8 cellular contexts compared by ENCODE assay signal in the genomic region with DNA sequence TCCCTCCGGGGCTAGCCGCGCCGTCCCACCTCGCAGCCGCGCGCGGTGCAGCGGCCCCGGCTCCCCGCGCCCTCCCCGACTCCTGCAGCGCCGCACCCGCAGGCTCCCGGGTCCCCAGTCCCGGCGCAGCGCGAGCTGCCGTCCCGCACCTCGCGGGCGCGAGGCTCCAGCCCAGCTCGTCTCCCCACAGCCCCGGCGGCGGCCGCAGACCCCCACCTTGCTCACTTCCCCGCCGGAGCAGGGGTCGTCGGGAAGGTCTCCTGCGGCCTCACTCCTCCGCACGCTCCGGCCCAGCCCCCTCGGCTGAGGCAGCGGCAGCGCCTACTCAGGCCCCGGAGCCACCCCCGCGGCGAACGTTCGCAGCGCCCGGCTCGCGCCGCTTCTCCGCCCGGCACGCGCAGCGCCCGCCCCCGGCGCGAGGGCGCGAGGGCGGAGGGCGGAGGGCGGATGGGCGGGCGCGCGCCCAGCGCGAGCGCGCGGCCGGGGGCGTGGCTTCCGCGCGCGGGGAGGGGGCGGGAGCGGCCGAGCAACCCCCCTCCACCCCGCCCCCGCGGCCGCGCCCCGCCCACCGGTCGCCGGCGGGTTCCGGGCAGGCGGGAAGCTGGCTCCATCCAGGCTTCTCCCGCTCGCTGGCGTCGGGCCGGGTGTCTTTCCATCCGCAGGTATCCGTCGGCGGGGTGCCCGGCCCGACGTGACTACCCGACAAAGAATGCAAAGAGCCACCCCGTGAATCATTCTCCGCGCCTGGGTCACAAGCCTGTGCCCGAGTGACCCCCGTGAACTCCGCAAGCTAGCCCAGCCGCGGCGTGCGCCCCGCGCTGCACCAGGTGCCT. TPM values are rescaled to one million over a fixed set of nuclear protein-coding genes. Genes with fewer than 3 reads are reported as not detected.
DNase-seq lines count a peak whose midpoint lies in the region; ATAC-seq and FAIRE-seq lines count a peak whose summit lies in the region.

A gene (minus strand): TSS at position 408 of the 833 bp plus-strand sequence. CDS start 20,917 bp downstream, outside the sequence.

- peaks cover 28% of the 10 kb centered on the region for H3K27me3 ChIP-seq in HUES6 (ENCODE audit: control insufficient read depth, insufficient read depth, low read length)
- peaks cover 0 to 9% (median 5%) of the 10 kb centered on the region in 3 experiments for H3K27me3 ChIP-seq in neuronal stem cell (ENCODE audit: control insufficient read depth in 3 of 3, insufficient read depth in 3 of 3, low read depth in 1 of 3, low read length in 3 of 3)
- no peaks in the 10 kb centered on the region for H3K27me3 ChIP-seq in subcutaneous abdominal adipose tissue (ENCODE audit: control insufficient read depth in 5 of 5, insufficient read depth in 4 of 5, low read length in 5 of 5)

- peak within 1 kb of the TSS; percentile 69 for H2BK12ac ChIP-seq in neuronal stem cell (ENCODE audit: low read length)

- H3K18ac ChIP-seq in neuronal stem cell (ENCODE audit: low read length), result peak within 1 kb of the TSS; percentile 98

- DNase-seq in DMS114 treated with DMSO at 0.1 percent for 48 hours (lab: John Stamatoyannopoulos, UW; ENCODE audit: unreplicated experiment), result peak; percentile 16
- peak; percentile 24 for DNase-seq in SHP77 treated with DMSO at 0.1 percent for 48 hours (lab: John Stamatoyannopoulos, UW)
- DNase-seq in activated gamma-delta T cell (lab: John Stamatoyannopoulos, UW), result peak; percentile 73
- peak; percentile 91 to 92 for DNase-seq in frontal cortex (ENCODE audit: low spot score in 2 of 2)
- peak; percentile 84 for DNase-seq in neuronal stem cell (ENCODE audit: low spot score)

- H3K27ac ChIP-seq in HUES6 (ENCODE audit: low read depth, low read length) (no peak within 1 kb of the TSS), neuronal stem cell (replicated peaks; ENCODE audit: low read length) (peak within 1 kb of the TSS; percentile 82), subcutaneous abdominal adipose tissue (ENCODE audit: low read depth, low read length) (peak within 1 kb of the TSS; percentile 71)

- no CpG with 5 or more reads among the region's 124 CpGs for WGBS in neuronal stem cell (ENCODE audit: extremely low coverage in 2 of 2, insufficient read length in 2 of 2, insufficient replicate concordance in 1 of 2), 2 donors

- H3K4me3 ChIP-seq in HUES6 (ENCODE audit: low read depth, low read length), result peak within 1 kb of the TSS; percentile 77
- peak within 1 kb of the TSS; percentile 63 to 92 for H3K4me3 ChIP-seq in neuronal stem cell (ENCODE audit: low read length in 2 of 2)
- peak within 1 kb of the TSS; percentile 71 to 87 (median 83) for H3K4me3 ChIP-seq in subcutaneous abdominal adipose tissue (ENCODE audit: low read depth in 1 of 5, low read length in 5 of 5)

- no peak within 1 kb of the TSS for H4K8ac ChIP-seq in neuronal stem cell (ENCODE audit: low read depth, low read length)

- peak; percentile 71 for ATAC-seq in GM21423 (IDR thresholded peaks at IDR 0.05; ENCODE audit: unreplicated experiment)

- H3K4me1 ChIP-seq in HUES6 (ENCODE audit: control insufficient read depth, insufficient read depth, low read length) (peaks cover 14% of the 10 kb centered on the region), neuronal stem cell (ENCODE audit: control insufficient read depth in 2 of 2, insufficient read depth in 1 of 2, low read depth in 1 of 2, low read length in 2 of 2) (peaks cover 0 to 4% of the 10 kb centered on the region in 2 donors), subcutaneous abdominal adipose tissue (ENCODE audit: control insufficient read depth in 5 of 5, insufficient read depth in 5 of 5, low read length in 5 of 5) (peaks cover 1 to 21% (median 13%) of the 10 kb centered on the region in 5 donors)

- peak within 1 kb of the TSS; percentile 76 for H2BK120ac ChIP-seq in neuronal stem cell (ENCODE audit: low read depth, low read length)

- H3K4me2 ChIP-seq in neuronal stem cell (ENCODE audit: insufficient read depth, low read length, poor library complexity, severe bottlenecking), result peak within 1 kb of the TSS; percentile 94

- peak within 1 kb of the TSS; percentile 65 for H2AK5ac ChIP-seq in neuronal stem cell (ENCODE audit: low read depth, low read length)

- peak within 1 kb of the TSS; percentile 83 for H3K9ac ChIP-seq in HUES6 (ENCODE audit: low read length)
- H3K9ac ChIP-seq in neuronal stem cell (ENCODE audit: low read depth, low read length, poor library complexity), result peak within 1 kb of the TSS; percentile 92
- peak within 1 kb of the TSS in 4 of 5 donors; percentile 66 to 81 (median 69) for H3K9ac ChIP-seq in subcutaneous abdominal adipose tissue (ENCODE audit: low read length in 5 of 5)

- peak within 1 kb of the TSS; percentile 95 for H3K23ac ChIP-seq in neuronal stem cell (ENCODE audit: low read depth, low read length, poor library complexity)

- H3K36me3 ChIP-seq in HUES6 (ENCODE audit: control insufficient read depth, insufficient read depth, low read length) (no peaks in the 10 kb centered on the region), neuronal stem cell (replicated peaks in 1 of 2; ENCODE audit: control insufficient read depth in 2 of 2, insufficient read depth in 2 of 2, low read length in 2 of 2) (no peaks in the 10 kb centered on the region), subcutaneous abdominal adipose tissue (ENCODE audit: control insufficient read depth in 5 of 5, insufficient read depth in 5 of 5, low read length in 5 of 5) (no peaks in the 10 kb centered on the region)

- H2BK5ac ChIP-seq in neuronal stem cell (ENCODE audit: low read length), result peak within 1 kb of the TSS; percentile 57

- no peaks in the 10 kb centered on the region for H3K79me1 ChIP-seq in neuronal stem cell (ENCODE audit: low read depth, low read length)

- FAIRE-seq in frontal cortex (lab: Jason Lieb, UNC), result no peak

- H3K9me3 ChIP-seq in HUES6 (ENCODE audit: control insufficient read depth, insufficient read depth, low read depth, low read length) (no peaks in the 10 kb centered on the region), neuronal stem cell (replicated peaks in 1 of 2; ENCODE audit: control insufficient read depth in 2 of 2, insufficient read depth in 1 of 2, low read depth in 1 of 2, low read length in 2 of 2) (no peaks in the 10 kb centered on the region), subcutaneous abdominal adipose tissue (ENCODE audit: control insufficient read depth in 5 of 5, low read length in 5 of 5) (peaks cover 0 to 4% (median 0%) of the 10 kb centered on the region in 5 donors)

- no peak within 1 kb of the TSS for H4K91ac ChIP-seq in neuronal stem cell (ENCODE audit: low read depth, low read length, poor library complexity)

- H2BK15ac ChIP-seq in neuronal stem cell (ENCODE audit: low read length), result peak within 1 kb of the TSS; percentile 59

- peak within 1 kb of the TSS; percentile 98 for H2AFZ ChIP-seq in neuronal stem cell (ENCODE audit: low read length)

- peak within 1 kb of the TSS; percentile 72 for H3K14ac ChIP-seq in neuronal stem cell (ENCODE audit: low read length)

- no peak within 1 kb of the TSS for H3K4ac ChIP-seq in neuronal stem cell (ENCODE audit: low read length)

RNA-seq across cellular contexts. Expression of the gene that starts here (rescaled TPM):
- 18.3 TPM for total RNA-seq in frontal cortex
- polyA plus RNA-seq in neuronal stem cell (2013, experiment 1 of 2), result 34.6 TPM
- 31.1 TPM for polyA plus RNA-seq in neuronal stem cell (2013, experiment 2 of 2)

Comparison
In these comparisons a context has a peak if more than half of its experiments do, and no peak if none do; other contexts are left out.
1. DNase-seq: peak in every context shown above with its lines; median percentile 92 in frontal cortex; 84 in neuronal stem cell; 73 in activated gamma-delta T cell; 24 in SHP77 treated with DMSO at 0.1 percent for 48 hours; 16 in DMS114 treated with DMSO at 0.1 percent for 48 hours.